14 cellular contexts compared by ENCODE assay signal in genomic region chr13:95485045-95485517, GRCh38.
DNase-seq lines count a peak whose midpoint lies in the region; ATAC-seq, FAIRE-seq and TF ChIP-seq lines count a peak whose summit lies in the region.
"Had no signal": no experiment of that assay in that cellular context is flagged by ENCODE, and none has a peak within 500 bp of the region (broad histone marks: within the 10 kb centered on the region; RNA-seq: fewer than 3 reads in every experiment).

No MANE protein-coding gene starts in this region.

- TF ChIP-seq POLR2A in testis (IDR thresholded peaks at IDR 0.05), result no peak

- H3K9me3 ChIP-seq in astrocyte (ENCODE audit: insufficient read depth, low read depth, low read length), result no peaks in the 10 kb centered on the region
- no peaks in the 10 kb centered on the region for H3K9me3 ChIP-seq in right cardiac atrium (ENCODE audit: control insufficient read depth, low read length)
- H3K9me3 ChIP-seq in testis, result no peaks in the 10 kb centered on the region
- H3K9me3 ChIP-seq: adrenal gland, esophagus squamous epithelium, sigmoid colon had no signal

- 71% methylated on average over 5 of the region's 5 CpGs for WGBS in right cardiac atrium
- 61 to 64% methylated on average over 5 of the region's 5 CpGs for WGBS in testis, 2 donors

- H3K27ac Mint-ChIP-seq in astrocyte (ENCODE audit: unreplicated experiment), result no peak overlapping the region
- H3K27ac Mint-ChIP-seq: CD4-positive, CD25-positive, alpha-beta regulatory T cell had no signal

- no peak for TF ChIP-seq CTCF in astrocyte (IDR thresholded peaks at IDR 0.05; ENCODE audit: insufficient read depth, low read depth, low read length)
- no peak for TF ChIP-seq CTCF in testis (IDR thresholded peaks at IDR 0.05)

- no peak overlapping the region for H3K9ac ChIP-seq in astrocyte (ENCODE audit: low read length)

- H3K4me3 ChIP-seq in astrocyte (ENCODE audit: insufficient read depth, low read depth, low read length) (no peak overlapping the region), right cardiac atrium (ENCODE audit: low read length) (no peak overlapping the region), testis (no peak overlapping the region)
- H3K4me3 ChIP-seq: adrenal gland, esophagus squamous epithelium, sigmoid colon had no signal

- intact Hi-C loops in right cardiac atrium (cut with DNase I), result no loop called here
- intact Hi-C loops in testis (cut with DNase I; ENCODE audit: low total_unique reads), result no loop called here

- H3K36me3 Mint-ChIP-seq in astrocyte (ENCODE audit: low read depth, unreplicated experiment), result no peaks in the 10 kb centered on the region
- H3K36me3 Mint-ChIP-seq: CD4-positive, CD25-positive, alpha-beta regulatory T cell had no signal

- H3K9me3 Mint-ChIP-seq in astrocyte (ENCODE audit: unreplicated experiment), result no peaks in the 10 kb centered on the region

- H4K20me1 ChIP-seq in astrocyte (ENCODE audit: insufficient read depth, low read length), result no peaks in the 10 kb centered on the region

- FAIRE-seq in astrocyte (lab: Jason Lieb, UNC), result no peak

- H3K4me3 Mint-ChIP-seq in astrocyte (ENCODE audit: unreplicated experiment), result no peak overlapping the region
- H3K4me3 Mint-ChIP-seq: CD4-positive, CD25-positive, alpha-beta regulatory T cell had no signal

- peak overlapping the region; percentile 18 for H3K4me2 ChIP-seq in astrocyte (ENCODE audit: low read length)

- H3K27me3 ChIP-seq in astrocyte (ENCODE audit: insufficient read depth, low read length) (no peaks in the 10 kb centered on the region), right cardiac atrium (ENCODE audit: control insufficient read depth, insufficient read depth) (no peaks in the 10 kb centered on the region), testis (no peaks in the 10 kb centered on the region)
- H3K27me3 ChIP-seq: adrenal gland, esophagus squamous epithelium, sigmoid colon had no signal

- H2AFZ ChIP-seq in astrocyte (ENCODE audit: low read depth, low read length), result peak overlapping the region; percentile 72

- no peaks in the 10 kb centered on the region for H3K79me2 ChIP-seq in astrocyte (ENCODE audit: insufficient read depth, low read length)

- peaks cover 5% of the 10 kb centered on the region for H3K27me3 Mint-ChIP-seq in astrocyte (ENCODE audit: low read depth, unreplicated experiment)

- H3K27ac ChIP-seq in astrocyte (ENCODE audit: low read depth, low read length) (no peak overlapping the region), right cardiac atrium (ENCODE audit: low read length) (peak overlapping the region; percentile 36), testis (peak overlapping the region in 1 of 2 donors; percentile 12)
- H3K27ac ChIP-seq: esophagus squamous epithelium, HL-60, sigmoid colon had no signal

- DNase-seq in AG20443 (ENCODE audit: low spot score) (peak; percentile 26), HT1080 (ENCODE audit: low read depth) (peak; percentile 75), astrocyte (ENCODE audit: low read depth) (peak; percentile 48), right cardiac atrium (no peak), testis (no peak), NCI-H526 treated with DMSO at 0.1 percent for 48 hours (lab: John Stamatoyannopoulos, UW) (no peak)
- DNase-seq: CD4-positive, CD25-positive, alpha-beta regulatory T cell; esophagus squamous epithelium; NCI-H1930; sigmoid colon had no signal

- H3K4me1 ChIP-seq in astrocyte (ENCODE audit: insufficient read depth, low read length) (peaks cover 12% of the 10 kb centered on the region), right cardiac atrium (ENCODE audit: control insufficient read depth, insufficient read depth, low read length) (peaks cover 4% of the 10 kb centered on the region), testis (no peaks in the 10 kb centered on the region)
- H3K4me1 ChIP-seq: sigmoid colon had no signal

- H3K36me3 ChIP-seq in astrocyte (ENCODE audit: insufficient read depth, low read length), result no peaks in the 10 kb centered on the region
- no peaks in the 10 kb centered on the region for H3K36me3 ChIP-seq in testis (ENCODE audit: low read depth, missing control alignments)
- H3K36me3 ChIP-seq: adrenal gland, esophagus squamous epithelium, sigmoid colon had no signal

- H3K4me1 Mint-ChIP-seq in astrocyte (ENCODE audit: low read depth, unreplicated experiment), result peaks cover 8% of the 10 kb centered on the region
- H3K4me1 Mint-ChIP-seq: CD4-positive, CD25-positive, alpha-beta regulatory T cell had no signal

- ATAC-seq in right cardiac atrium, result peak; percentile 70 to 76
- no peak for ATAC-seq in GM18519 (IDR thresholded peaks at IDR 0.05; ENCODE audit: low FRiP score, unreplicated experiment)
- ATAC-seq in HG02610 (IDR thresholded peaks at IDR 0.05; ENCODE audit: unreplicated experiment), result no peak

Comparison
In these comparisons a context has a peak if more than half of its experiments do, and no peak if none do; other contexts are left out.
1. DNase-seq: peak in AG20443 (single experiment), HT1080 (single experiment) and astrocyte (single experiment); none in right cardiac atrium (0 of 3), testis (single experiment) and NCI-H526 treated with DMSO at 0.1 percent for 48 hours (single experiment).
2. ATAC-seq: peak in right cardiac atrium (2 of 2); none in GM18519 (single experiment) and HG02610 (single experiment).